ENCODE assay signal across 1 cellular context in genomic region chr10:103238506-103239252, GRCh38.
TF ChIP-seq lines count a peak whose summit lies in the region.

No MANE protein-coding gene starts in this region.

TF ChIP-seq in HepG2, 621 proteins besides CTCF, POLR2A, EP300 and RAD21 (continued from another document and continues in another):
- TF ChIP-seq ZNF503 (CRISPR knock-in tag; IDR thresholded peaks at IDR 0.05): no peak
- no peak for TF ChIP-seq BCL6 (CRISPR knock-in tag; IDR thresholded peaks at IDR 0.05)
- TF ChIP-seq RERE (CRISPR knock-in tag; IDR thresholded peaks at IDR 0.05; ENCODE audit: low read depth): no peak
- TF ChIP-seq SOX6 (IDR thresholded peaks at IDR 0.05): no peak
- TF ChIP-seq SOX6 (CRISPR knock-in tag; IDR thresholded peaks at IDR 0.05): peak; percentile 66
- TF ChIP-seq THRA (CRISPR knock-in tag; IDR thresholded peaks at IDR 0.05; ENCODE audit: borderline replicate concordance): no peak
- TF ChIP-seq ZNF772 (CRISPR knock-in tag; IDR thresholded peaks at IDR 0.05): no peak
- no peak for TF ChIP-seq HOXA7 (CRISPR knock-in tag; IDR thresholded peaks at IDR 0.05)
- TF ChIP-seq AKAP8 (CRISPR knock-in tag; IDR thresholded peaks at IDR 0.05): no peak
- no peak for TF ChIP-seq MED8 (CRISPR knock-in tag; IDR thresholded peaks at IDR 0.05; ENCODE audit: insufficient replicate concordance)
- TF ChIP-seq ARID5B (CRISPR knock-in tag; IDR thresholded peaks at IDR 0.05): peak; percentile 8; the same call in 1 of the 2 replicates
- no peak for TF ChIP-seq ZNF550 (CRISPR knock-in tag; IDR thresholded peaks at IDR 0.05; ENCODE audit: borderline replicate concordance)
- TF ChIP-seq RELA (CRISPR knock-in tag; IDR thresholded peaks at IDR 0.05): no peak
- TF ChIP-seq ATAD3A (CRISPR knock-in tag; IDR thresholded peaks at IDR 0.05): no peak
- TF ChIP-seq ASH2L (IDR thresholded peaks at IDR 0.05; ENCODE audit: insufficient read length, low read depth, low read length): no peak
- TF ChIP-seq CSRNP1 (CRISPR knock-in tag; IDR thresholded peaks at IDR 0.05): no peak
- no peak for TF ChIP-seq NFE2 (CRISPR knock-in tag; IDR thresholded peaks at IDR 0.05)
- no peak for TF ChIP-seq DMAP1 (CRISPR knock-in tag; IDR thresholded peaks at IDR 0.05)
- TF ChIP-seq ZBTB25 (CRISPR knock-in tag; IDR thresholded peaks at IDR 0.05): no peak
- no peak for TF ChIP-seq ZNF564 (CRISPR knock-in tag; IDR thresholded peaks at IDR 0.05)
- no peak for TF ChIP-seq RNF219 (CRISPR knock-in tag; IDR thresholded peaks at IDR 0.05)
- peak; percentile 77 for TF ChIP-seq STAG1 (CRISPR knock-in tag; IDR thresholded peaks at IDR 0.05)
- 0 out of 2 replicates have a peak, but pooled peaks have one; percentile 18 for TF ChIP-seq IRF2 (CRISPR knock-in tag; IDR thresholded peaks at IDR 0.05)
- no peak for TF ChIP-seq TSC22D2 (CRISPR knock-in tag; IDR thresholded peaks at IDR 0.05; ENCODE audit: borderline replicate concordance)
- no peak for TF ChIP-seq U2AF2 (IDR thresholded peaks at IDR 0.05; ENCODE audit: low read depth, low read length)
- no peak for TF ChIP-seq MEF2D (CRISPR knock-in tag; IDR thresholded peaks at IDR 0.05)
- no peak for TF ChIP-seq ZNF790 (CRISPR knock-in tag; IDR thresholded peaks at IDR 0.05; ENCODE audit: borderline replicate concordance)
- TF ChIP-seq ELK4 (CRISPR knock-in tag; IDR thresholded peaks at IDR 0.05; ENCODE audit: borderline replicate concordance): no peak
- TF ChIP-seq NFIC (IDR thresholded peaks at IDR 0.05; ENCODE audit: low read length): no peak
- TF ChIP-seq ZNF282 (IDR thresholded peaks at IDR 0.05; ENCODE audit: partially characterized antibody): no peak
- TF ChIP-seq ZKSCAN5 (CRISPR knock-in tag; IDR thresholded peaks at IDR 0.05): no peak
- TF ChIP-seq ZNF253 (CRISPR knock-in tag; IDR thresholded peaks at IDR 0.05; ENCODE audit: borderline replicate concordance): no peak
- TF ChIP-seq NR1H2 (CRISPR knock-in tag; IDR thresholded peaks at IDR 0.05; ENCODE audit: borderline replicate concordance, low read depth): no peak
- TF ChIP-seq PBX3 (CRISPR knock-in tag; IDR thresholded peaks at IDR 0.05; ENCODE audit: borderline replicate concordance): no peak
- TF ChIP-seq DDIT3 (CRISPR knock-in tag; IDR thresholded peaks at IDR 0.05): no peak
